ENCODE assay signal across 17 cellular contexts in genomic region chr20:42484335-42484734, GRCh38.
A peak's percentile ranks its signal among the peaks of the same experiment; 100 is the strongest.
DNase-seq lines count a peak whose midpoint lies in the region; ATAC-seq, FAIRE-seq and TF ChIP-seq lines count a peak whose summit lies in the region.
"Had no signal": no experiment of that assay in that cellular context is flagged by ENCODE, and none has a peak within 500 bp of the region (broad histone marks: within the 10 kb centered on the region; RNA-seq: fewer than 3 reads in every experiment).

No MANE protein-coding gene starts in this region.

- H3K4me1 ChIP-seq in liver (ENCODE audit: control insufficient read depth in 4 of 4, insufficient read depth in 4 of 4, low read length in 3 of 4) = peaks cover 0 to 5% (median 0%) of the 10 kb centered on the region in 4 donors
- H3K4me1 ChIP-seq in HepG2 (ENCODE audit: insufficient read depth, low read length) = no peaks in the 10 kb centered on the region
- H3K4me1 ChIP-seq in pancreas = no peaks in the 10 kb centered on the region

- H3K27me3 Mint-ChIP-seq in naive thymus-derived CD8-positive, alpha-beta T cell = peaks cover 0 to 9% (median 0%) of the 10 kb centered on the region in 5 donors

- CTCF ChIA-PET in HepG2 (lab: Yijun Ruan, JAX; ENCODE audit: low intra/inter-chr PET ratio, low total read pairs) = no interaction called here

- FAIRE-seq in HepG2 (lab: Jason Lieb, UNC) (no peak), pancreas (lab: Jason Lieb, UNC) (no peak), H54 (lab: Jason Lieb, UNC) (no peak)
- FAIRE-seq: astrocyte had no signal

- POLR2A ChIA-PET in HepG2 (lab: Yijun Ruan, JAX) = no interaction called here
- POLR2A ChIA-PET in naive thymus-derived CD8-positive, alpha-beta T cell (lab: Charles Lee) = no interaction called here

- ATAC-seq in HepG2 (no peak), Right ventricle myocardium superior (ENCODE audit: poor library complexity) (peak; percentile 96), pancreas (peak in 3 of 4 donors; percentile 62 to 86 (median 65)), left colon (no peak)
- no peak for ATAC-seq in naive thymus-derived CD8-positive, alpha-beta T cell
- ATAC-seq: Panc1 had no signal

- no peaks in the 10 kb centered on the region for H3K36me3 Mint-ChIP-seq in naive thymus-derived CD8-positive, alpha-beta T cell

- no peak overlapping the region for H3K27ac ChIP-seq in liver (ENCODE audit: low read depth in 1 of 2, low read length in 2 of 2)
- no peak overlapping the region for H3K27ac ChIP-seq in HepG2 (ENCODE audit: extremely low read length, insufficient read depth, low read length)
- H3K27ac ChIP-seq in pancreas = no peak overlapping the region
- H3K27ac ChIP-seq: testis, WERI-Rb-1 had no signal

- H3K27ac Mint-ChIP-seq in naive thymus-derived CD8-positive, alpha-beta T cell = no peak overlapping the region

- in situ Hi-C loops in HepG2 (cut with HindIII; ENCODE audit: extremely low pct_ligation_motif_present, low pct_unique_long_range_greater_than_20kb) = no loop called here

- no peaks in the 10 kb centered on the region for H3K9me3 ChIP-seq in liver (ENCODE audit: control insufficient read depth in 4 of 4, low read length in 3 of 4)
- H3K9me3 ChIP-seq in HepG2 (ENCODE audit: low read length) = no peaks in the 10 kb centered on the region
- no peaks in the 10 kb centered on the region for H3K9me3 ChIP-seq in pancreas
- H3K9me3 ChIP-seq: testis had no signal

- H3K4me3 Mint-ChIP-seq in naive thymus-derived CD8-positive, alpha-beta T cell = no peak overlapping the region

- H3K9ac ChIP-seq in liver (ENCODE audit: low read depth in 1 of 2, low read length in 2 of 2) (no peak overlapping the region), HepG2 (ENCODE audit: insufficient read depth, low read depth, low read length) (no peak overlapping the region)

- H3K4me3 ChIP-seq in liver (ENCODE audit: low read depth in 1 of 3, low read length in 3 of 3) = no peak overlapping the region
- no peak overlapping the region for H3K4me3 ChIP-seq in HepG2 (replicated peaks in 1 of 3; ENCODE audit: insufficient read depth in 1 of 3, low read depth in 2 of 3, low read length in 3 of 3)
- no peak overlapping the region for H3K4me3 ChIP-seq in pancreas
- H3K4me3 ChIP-seq: testis had no signal

- TF ChIP-seq POLR2A in HepG2 (IDR thresholded peaks at IDR 0.05; ENCODE audit: insufficient read depth in 1 of 2, low read depth in 2 of 2, low read length in 2 of 2) = no peak
- no peak for TF ChIP-seq POLR2A in H54 (IDR thresholded peaks at IDR 0.05; ENCODE audit: low read depth, low read length)

- no peaks in the 10 kb centered on the region for H3K79me2 ChIP-seq in HepG2 (ENCODE audit: insufficient read depth, low read length)

- no peak overlapping the region for H3K4me2 ChIP-seq in HepG2 (ENCODE audit: low read depth, low read length)

- no peaks in the 10 kb centered on the region for H3K36me3 ChIP-seq in liver (ENCODE audit: control insufficient read depth in 4 of 4, insufficient read depth in 3 of 4, low read depth in 1 of 4, low read length in 3 of 4)
- no peaks in the 10 kb centered on the region for H3K36me3 ChIP-seq in HepG2 (replicated peaks in 1 of 2; ENCODE audit: control insufficient read depth in 1 of 2, insufficient read depth in 2 of 2, low read length in 2 of 2)
- no peaks in the 10 kb centered on the region for H3K36me3 ChIP-seq in pancreas
- H3K36me3 ChIP-seq: WERI-Rb-1 had no signal

- BruUV-seq in HepG2 (replicated peaks; lab: Mats Ljungman, UMichigan) = no TSS peak

- H3K27me3 ChIP-seq in liver (ENCODE audit: control insufficient read depth in 4 of 4, insufficient read depth in 4 of 4, low read length in 3 of 4) = peaks cover 0 to 2% (median under 1%) of the 10 kb centered on the region in 4 donors
- H3K27me3 ChIP-seq in HepG2 (ENCODE audit: control insufficient read depth in 1 of 2, insufficient read depth in 2 of 2, low read length in 2 of 2) = no peaks in the 10 kb centered on the region
- no peaks in the 10 kb centered on the region for H3K27me3 ChIP-seq in pancreas
- H3K27me3 ChIP-seq: testis had no signal

- DNase-seq in HepG2 (ENCODE audit: low spot score) (no peak), Right ventricle myocardium superior (no peak), pancreas (peak in 1 of 6 donors; percentile 21), H54 (ENCODE audit: insufficient read length, low spot score) (no peak), left colon (no peak), SW480 (ENCODE audit: low spot score) (no peak)
- DNase-seq in naive thymus-derived CD8-positive, alpha-beta T cell = no peak
- DNase-seq: activated gamma-delta T cell; COR-L47; effector CD4-positive, alpha-beta T cell; GDM1; NCI-H1694 had no signal

- no peaks in the 10 kb centered on the region for H4K20me1 ChIP-seq in HepG2 (ENCODE audit: insufficient read depth, low read length)

- H2AFZ ChIP-seq in HepG2 (ENCODE audit: low read length) = no peak overlapping the region

- TF ChIP-seq EP300 in HepG2 (IDR thresholded peaks at IDR 0.05; ENCODE audit: low read depth in 2 of 2, low read length in 2 of 2) (no peak), HepG2 (CRISPR knock-in tag; IDR thresholded peaks at IDR 0.05; ENCODE audit: borderline replicate concordance) (no peak)

- TF ChIP-seq RAD21 in liver (IDR thresholded peaks at IDR 0.05) (no peak), HepG2 (CRISPR knock-in tag; IDR thresholded peaks at IDR 0.05) (no peak)

- H3K4me1 Mint-ChIP-seq in naive thymus-derived CD8-positive, alpha-beta T cell = no peaks in the 10 kb centered on the region

- peaks cover 0 to 14% (median 0%) of the 10 kb centered on the region in 9 donors for H3K9me3 Mint-ChIP-seq in naive thymus-derived CD8-positive, alpha-beta T cell

- intact Hi-C loops in HepG2 (cut with micrococcal nuclease; ENCODE audit: unreplicated experiment) = no loop called here
- intact Hi-C loops in Right ventricle myocardium superior (cut with DNase I) = no loop called here
- intact Hi-C loops in pancreas (cut with DNase I) = no loop called here
- intact Hi-C loops in left colon (cut with DNase I, micrococcal nuclease) = no loop called here

- TF ChIP-seq CTCF in liver (IDR thresholded peaks at IDR 0.05; ENCODE audit: low read depth, low read length, missing input control) = no peak
- TF ChIP-seq CTCF in HepG2 (CRISPR knock-in tag; IDR thresholded peaks at IDR 0.05) = no peak
- no peak for TF ChIP-seq CTCF in pancreas (IDR thresholded peaks at IDR 0.05)

- WGBS in liver = 57% methylated on average over 3 of the region's 3 CpGs
- WGBS in HepG2 (ENCODE audit: low lambda C conversion rate) = 19% methylated on average over 3 of the region's 3 CpGs
- WGBS in pancreas, 2 donors = 39 to 44% methylated on average over 3 of the region's 3 CpGs

TF ChIP-seq in liver, 16 proteins besides CTCF, POLR2A, EP300 and RAD21:
- TF ChIP-seq FOXA2 (IDR thresholded peaks at IDR 0.05) (peak; percentile 68), HNF4A (conservative IDR thresholded peaks at IDR 0.05) (no peak)

TF ChIP-seq in HepG2, 621 proteins besides CTCF, POLR2A, EP300 and RAD21:
- TF ChIP-seq ZNF281 (CRISPR knock-in tag; IDR thresholded peaks at IDR 0.05; ENCODE audit: borderline replicate concordance) (no peak), TEAD2 (CRISPR knock-in tag; IDR thresholded peaks at IDR 0.05) (no peak), ZNF704 (CRISPR knock-in tag; IDR thresholded peaks at IDR 0.05; ENCODE audit: borderline replicate concordance) (no peak), ZNF614 (CRISPR knock-in tag; IDR thresholded peaks at IDR 0.05; ENCODE audit: borderline replicate concordance) (no peak), ZNF557 (CRISPR knock-in tag; IDR thresholded peaks at IDR 0.05) (no peak), ZNF460 (CRISPR knock-in tag; IDR thresholded peaks at IDR 0.05; ENCODE audit: borderline replicate concordance) (no peak), ZNF251 (CRISPR knock-in tag; IDR thresholded peaks at IDR 0.05) (no peak)
TF ChIP-seq in HepG2: peak in this region for 0.

Comparison
In these comparisons a context has a peak if more than half of its experiments do, and no peak if none do; other contexts are left out.
1. ATAC-seq: peak in Right ventricle myocardium superior (single experiment) and pancreas (3 of 4); none in HepG2 (single experiment), naive thymus-derived CD8-positive, alpha-beta T cell (0 of 2) and left colon (single experiment).